8 cellular contexts compared by ENCODE assay signal in the genomic region with DNA sequence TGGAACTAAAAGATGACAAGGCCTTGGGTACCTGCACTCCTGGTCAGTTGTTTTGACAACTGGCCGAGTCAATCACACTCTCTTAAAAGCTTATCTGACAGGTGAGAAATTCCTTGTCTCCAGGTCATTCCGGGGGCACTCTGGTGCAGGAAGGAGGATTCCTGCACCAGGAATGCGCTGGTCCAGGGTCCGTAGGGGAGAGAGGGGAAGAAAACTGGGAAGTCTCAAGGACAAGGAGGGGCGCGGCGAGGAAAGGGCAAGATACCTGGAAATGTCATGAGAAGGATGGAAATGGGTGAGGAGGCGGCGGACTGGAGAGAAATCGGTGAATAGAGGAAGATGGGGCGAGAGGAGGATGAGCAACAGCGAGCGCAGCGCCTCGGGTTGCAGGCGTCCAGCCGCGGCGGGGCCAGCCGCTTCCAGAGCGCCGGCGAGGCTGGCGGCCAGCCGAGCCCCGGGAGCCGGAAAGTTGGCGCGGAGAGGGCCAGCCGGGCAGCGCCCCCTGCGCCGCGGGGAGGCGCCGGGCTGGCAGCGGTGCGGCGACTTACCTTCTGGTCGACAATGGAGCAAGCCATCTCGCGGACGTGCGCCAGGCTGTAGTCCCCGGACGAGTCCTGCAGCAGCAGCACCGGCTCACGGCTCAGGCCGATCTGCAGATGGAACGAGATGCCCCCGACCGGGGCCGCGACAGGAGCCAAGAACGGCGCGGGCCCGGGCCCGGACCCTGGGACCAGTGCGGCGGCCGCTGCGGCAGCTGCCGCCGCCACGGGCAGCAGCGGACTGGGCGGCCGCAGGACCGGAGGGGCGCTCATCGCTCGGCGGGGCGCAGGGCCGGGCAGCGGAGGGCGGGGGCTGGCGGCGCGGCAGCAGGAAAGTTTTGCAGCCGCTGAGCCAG. TPM values are rescaled to one million over a fixed set of nuclear protein-coding genes. Genes with fewer than 3 reads are reported as not detected.
A peak's percentile ranks its signal among the peaks of the same experiment; 100 is the strongest.
DNase-seq lines count a peak whose midpoint lies in the region; ATAC-seq and TF ChIP-seq lines count a peak whose summit lies in the region.

No MANE protein-coding gene starts in this region.

- H3K27me3 Mint-ChIP-seq in T-helper 17 cell, result peaks cover 22% of the 10 kb centered on the region

- H3K27me3 ChIP-seq in upper lobe of right lung, result no peaks in the 10 kb centered on the region

- H3K27ac ChIP-seq in upper lobe of right lung, result peak overlapping the region; percentile 51

- H3K9me3 ChIP-seq in T-helper 17 cell (ENCODE audit: control insufficient read depth, low read length, poor library complexity, severe bottlenecking), result no peaks in the 10 kb centered on the region
- H3K9me3 ChIP-seq in mucosa of descending colon, result no peaks in the 10 kb centered on the region
- H3K9me3 ChIP-seq in upper lobe of right lung, result no peaks in the 10 kb centered on the region

- H3K4me3 Mint-ChIP-seq in T-helper 17 cell, result peak overlapping the region; percentile 71

- ATAC-seq in GM18502 (IDR thresholded peaks at IDR 0.05; ENCODE audit: poor library complexity, unreplicated experiment), result peak; percentile 63
- ATAC-seq in HG03378 (IDR thresholded peaks at IDR 0.05; ENCODE audit: unreplicated experiment), result peak; percentile 59
- ATAC-seq in T-helper 17 cell, result no peak
- ATAC-seq in mucosa of descending colon, result peak; percentile 63
- peak; percentile 70 for ATAC-seq in upper lobe of right lung
- ATAC-seq in GM21528 (IDR thresholded peaks at IDR 0.05; ENCODE audit: low FRiP score, unreplicated experiment), result no peak

- TF ChIP-seq CTCF in mucosa of descending colon (IDR thresholded peaks at IDR 0.05), result no peak
- peak; percentile 33 for TF ChIP-seq CTCF in upper lobe of right lung (IDR thresholded peaks at IDR 0.05)

- H3K4me1 ChIP-seq in mucosa of descending colon (ENCODE audit: low read depth) (peaks cover 9% of the 10 kb centered on the region), upper lobe of right lung (peaks cover 6% of the 10 kb centered on the region)

- no peaks in the 10 kb centered on the region for H3K36me3 ChIP-seq in mucosa of descending colon (ENCODE audit: low read depth)
- H3K36me3 ChIP-seq in upper lobe of right lung, result no peaks in the 10 kb centered on the region

- DNase-seq in ACHN, result peak; percentile 55
- no peak for DNase-seq in T-helper 17 cell
- DNase-seq in fibroblast of gingiva (ENCODE audit: low read depth), result peak; percentile 65
- DNase-seq in mucosa of descending colon, result peak; percentile 38 to 65 (median 55)
- peak; percentile 84 for DNase-seq in upper lobe of right lung

- intact Hi-C loops in mucosa of descending colon (cut with DNase I, micrococcal nuclease) (no loop called here), upper lobe of right lung (cut with DNase I) (no loop called here)

- H3K4me1 Mint-ChIP-seq in T-helper 17 cell, result peaks cover 5% of the 10 kb centered on the region

- H3K27ac Mint-ChIP-seq in T-helper 17 cell, result no peak overlapping the region

- in situ Hi-C loops in ACHN (cut with HindIII; ENCODE audit: low pct_ligation_motif_present, low pct_unique_long_range_greater_than_20kb, low sequenced_read_pairs), result no loop called here

- peak overlapping the region; percentile 29 for H3K4me3 ChIP-seq in mucosa of descending colon
- peak overlapping the region; percentile 73 for H3K4me3 ChIP-seq in upper lobe of right lung

- peaks cover 5% of the 10 kb centered on the region for H3K36me3 Mint-ChIP-seq in T-helper 17 cell (ENCODE audit: low read depth)

RNA-seq across cellular contexts. Expression of gene PRKD1, which starts 0.7 kb away (rescaled TPM):
- not detected for total RNA-seq in T-helper 17 cell
- total RNA-seq in mucosa of descending colon, result 10 to 100 TPM in 1 of 3 donors, 1 to 10 TPM in 1, under 1 TPM in 1; 0.93 to 10.2 (median 3.1) TPM
- 17.2 TPM for total RNA-seq in upper lobe of right lung

Comparison
In these comparisons a context has a peak if more than half of its experiments do, and no peak if none do; other contexts are left out.
1. DNase-seq: peak in ACHN (single experiment), fibroblast of gingiva (single experiment), mucosa of descending colon (3 of 3) and upper lobe of right lung (single experiment); none in T-helper 17 cell (0 of 3).
2. ATAC-seq: peak in GM18502 (single experiment), HG03378 (single experiment), mucosa of descending colon (single experiment) and upper lobe of right lung (single experiment); none in T-helper 17 cell (single experiment) and GM21528 (single experiment).